ENCODE assay signal across 30 cellular contexts in genomic region chr1:209051598-209051997, GRCh38.
"Had no signal": no experiment of that assay in that cellular context is flagged by ENCODE, and none has a peak within 500 bp of the region (broad histone marks: within the 10 kb centered on the region; RNA-seq: fewer than 3 reads in every experiment).

No MANE protein-coding gene starts in this region.

- H3K36me3 ChIP-seq: adrenal gland, cardiac muscle cell, esophagus muscularis mucosa, neutrophil, spleen, tibial nerve had no signal

- ATAC-seq: body of pancreas, left cardiac atrium, right cardiac atrium had no signal

- FAIRE-seq: frontal cortex, urothelium cell line had no signal

- H3K9ac ChIP-seq: parathyroid adenoma had no signal

- H3K27me3 Mint-ChIP-seq: natural killer cell treated with Interleukin-12 subunit alpha and Interleukin-12 subunit beta and Interleukin-15 and Interleukin-18, amount 100 ng/mL, for 72 hours had no signal

- H3K36me3 Mint-ChIP-seq: activated naive CD8-positive, alpha-beta T cell treated with anti-CD3 and anti-CD28 coated beads for 36 hours; natural killer cell treated with Interleukin-12 subunit alpha and Interleukin-12 subunit beta and Interleukin-15 and Interleukin-18, amount 100 ng/mL, for 72 hours had no signal

- H3K27me3 ChIP-seq: adrenal gland, body of pancreas, cardiac muscle cell, neutrophil, spleen, tibial nerve had no signal

- H3K27ac ChIP-seq: adrenal gland, body of pancreas, cardiac muscle cell, coronary artery, dorsolateral prefrontal cortex, esophagus muscularis mucosa, neutrophil, parathyroid adenoma, spleen, tibial nerve had no signal

- H2AFZ ChIP-seq: parathyroid adenoma had no signal

- H3K4me1 Mint-ChIP-seq: activated naive CD8-positive, alpha-beta T cell treated with anti-CD3 and anti-CD28 coated beads for 36 hours had no signal

- H3K4me1 ChIP-seq: adrenal gland, esophagus muscularis mucosa, parathyroid adenoma, spleen had no signal

- H3K9me3 ChIP-seq: adrenal gland, body of pancreas, neutrophil had no signal

- H3K4me3 Mint-ChIP-seq: activated naive CD8-positive, alpha-beta T cell treated with anti-CD3 and anti-CD28 coated beads for 36 hours; natural killer cell treated with Interleukin-12 subunit alpha and Interleukin-12 subunit beta and Interleukin-15 and Interleukin-18, amount 100 ng/mL, for 72 hours had no signal

- H3K27ac Mint-ChIP-seq: activated naive CD8-positive, alpha-beta T cell treated with anti-CD3 and anti-CD28 coated beads for 36 hours; natural killer cell treated with Interleukin-12 subunit alpha and Interleukin-12 subunit beta and Interleukin-15 and Interleukin-18, amount 100 ng/mL, for 72 hours had no signal

- DNase-seq: activated CD4-positive, alpha-beta T cell treated with anti-CD3 and anti-CD28 coated beads for 4 hours; activated CD4-positive, alpha-beta T cell treated with anti-CD3 and anti-CD28 coated beads, Interleukin-2, amount 50 U/mL, for 4 hours; activated CD4-positive, CD25-positive, alpha-beta regulatory T cell; activated effector memory CD4-positive, alpha-beta T cell treated with Interleukin-2 at 50 U/mL for 16 hours; activated naive CD4-positive, alpha-beta T cell treated with Interleukin-2 at 50 U/mL for 16 hours; activated naive CD8-positive, alpha-beta T cell treated with anti-CD3 and anti-CD28 coated beads for 36 hours; activated T-cell treated with anti-CD3 and anti-CD28 coated beads for 4 hours; adrenal gland; aorta; body of pancreas; cerebellar nuclear complex; dorsolateral prefrontal cortex; effector memory CD4-positive, alpha-beta T cell; glutamatergic neuron; islet precursor cell; left cardiac atrium; mesendoderm; right cardiac atrium; spleen; stimulated activated CD4-positive, alpha-beta T cell treated with anti-CD3 and anti-CD28 coated beads, Interleukin-2, amount 100 ng/mL, for 48 hours; stimulated activated naive CD4-positive, alpha-beta T cell treated with Interleukin-2 at 50 U/mL for 16 hours had no signal

- H3K4me3 ChIP-seq: adrenal gland, body of pancreas, cardiac muscle cell, coronary artery, dorsolateral prefrontal cortex, esophagus muscularis mucosa, spleen, tibial nerve had no signal
